Comparison of ENCODE assay signal across 1 cellular context in genomic region chr16:67483731-67484525, GRCh38.
TF ChIP-seq lines count a peak whose summit lies in the region.

No MANE protein-coding gene starts in this region.

TF ChIP-seq in H1, 55 proteins besides CTCF, POLR2A, EP300 and RAD21:
- peak; percentile 66; the same call in 1 of the 2 replicates for TF ChIP-seq YY1 (IDR thresholded peaks at IDR 0.05; ENCODE audit: low read depth, low read length)
- TF ChIP-seq KDM4A (IDR thresholded peaks at IDR 0.05; ENCODE audit: low read depth, low read length, severe bottlenecking) = no peak
- no peak for TF ChIP-seq GABPA (IDR thresholded peaks at IDR 0.05; ENCODE audit: borderline replicate concordance, insufficient read depth, low read length)
TF ChIP-seq in H1: peak in this region for 1.
